In the genomic region with DNA sequence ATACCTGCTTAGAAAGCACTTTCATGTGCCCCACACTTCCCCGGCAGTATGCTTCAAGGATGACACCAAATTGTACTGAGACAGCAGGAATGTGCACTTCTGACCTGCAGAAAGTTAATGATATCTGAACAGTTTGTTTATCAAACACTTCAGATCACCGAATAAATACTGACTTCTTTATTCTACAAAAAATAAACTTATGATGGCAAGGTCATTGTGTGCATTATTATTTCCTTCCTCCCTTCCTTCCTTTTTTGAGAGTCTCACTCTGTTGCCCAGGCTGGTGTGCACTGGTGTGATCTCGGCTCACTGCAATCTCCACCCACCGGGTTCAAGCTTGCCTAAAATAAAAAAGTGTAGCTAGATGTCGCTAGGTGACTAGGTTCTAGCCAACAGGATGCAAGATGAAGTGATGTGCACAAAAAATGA, we compare ENCODE assay signal across 17 cellular contexts.
A peak's percentile ranks its signal among the peaks of the same experiment; 100 is the strongest.
DNase-seq lines count a peak whose midpoint lies in the region; ATAC-seq, FAIRE-seq and TF ChIP-seq lines count a peak whose summit lies in the region.
"Had no signal": no experiment of that assay in that cellular context is flagged by ENCODE, and none has a peak within 500 bp of the region (broad histone marks: within the 10 kb centered on the region; RNA-seq: fewer than 3 reads in every experiment).

No MANE protein-coding gene starts in this region.

- intact Hi-C loops in stomach (cut with DNase I; ENCODE audit: low total_unique reads): no loop called here

- WGBS in stomach, 5 donors: 43 to 53% (median 44%) methylated on average over 5 of the region's 5 CpGs

- no peak for ATAC-seq in HG03432 (IDR thresholded peaks at IDR 0.05; ENCODE audit: unreplicated experiment)

- TF ChIP-seq CTCF in LNCaP clone FGC (IDR thresholded peaks at IDR 0.05; ENCODE audit: control insufficient read depth, extremely low read depth, insufficient read depth) (peak; percentile 45), bronchial epithelial cell (IDR thresholded peaks at IDR 0.05; ENCODE audit: insufficient read depth, low read length, severe bottlenecking) (no peak), stomach (IDR thresholded peaks at IDR 0.05) (no peak)

- TF ChIP-seq POLR2A in stomach (IDR thresholded peaks at IDR 0.05): no peak

- DNase-seq in NCI-H510A treated with DMSO at 0.1 percent for 48 hours (lab: John Stamatoyannopoulos, UW) (peak; percentile 13), NCI-H510A (lab: John Stamatoyannopoulos, UW) (no peak), LNCaP clone FGC (ENCODE audit: low read depth) (no peak), bronchial epithelial cell (ENCODE audit: low read depth) (peak; percentile 14), renal cortical epithelial cell (ENCODE audit: low read depth) (peak; percentile 31), NCI-H2227 (lab: John Stamatoyannopoulos, UW; ENCODE audit: unreplicated experiment) (no peak), stomach (no peak)
- DNase-seq: 8988T; activated CD4-positive, CD25-positive, alpha-beta regulatory T cell; activated effector memory CD4-positive, alpha-beta T cell treated with Interleukin-2 at 50 U/mL for 16 hours; amniotic stem cell; CD4-positive, alpha-beta T cell; endodermal cell; MG63; NCI-H187; pancreas had no signal

- H3K4me3 ChIP-seq in LNCaP clone FGC (ENCODE audit: low read depth, low read length): no peak overlapping the region
- H3K4me3 ChIP-seq in bronchial epithelial cell (ENCODE audit: low read depth, low read length): no peak overlapping the region
- no peak overlapping the region for H3K4me3 ChIP-seq in stomach
- H3K4me3 ChIP-seq: MG63, pancreas had no signal

- FAIRE-seq in bronchial epithelial cell (lab: Jason Lieb, UNC): no peak

- H3K27me3 ChIP-seq in bronchial epithelial cell (ENCODE audit: control insufficient read depth, insufficient read depth, low read length) (no peaks in the 10 kb centered on the region), stomach (no peaks in the 10 kb centered on the region)
- H3K27me3 ChIP-seq: MG63, pancreas had no signal

- no peak overlapping the region for H3K27ac ChIP-seq in stomach
- H3K27ac ChIP-seq: pancreas had no signal

- TF ChIP-seq EP300 in stomach (IDR thresholded peaks at IDR 0.05): no peak

- H3K36me3 ChIP-seq in bronchial epithelial cell (ENCODE audit: control insufficient read depth, insufficient read depth, low read length): no peaks in the 10 kb centered on the region
- peaks cover 0 to 46% (median 27%) of the 10 kb centered on the region in 4 donors for H3K36me3 ChIP-seq in stomach
- H3K36me3 ChIP-seq: pancreas had no signal

- peaks cover 0 to 26% (median 2%) of the 10 kb centered on the region in 4 donors for H3K4me1 ChIP-seq in stomach

- H3K9me3 ChIP-seq in stomach: no peaks in the 10 kb centered on the region
- H3K9me3 ChIP-seq: pancreas had no signal

Comparison
In these comparisons a context has a peak if more than half of its experiments do, and no peak if none do; other contexts are left out.
1. DNase-seq: peak in NCI-H510A treated with DMSO at 0.1 percent for 48 hours (single experiment), bronchial epithelial cell (single experiment) and renal cortical epithelial cell (single experiment); none in NCI-H510A (single experiment), LNCaP clone FGC (single experiment), NCI-H2227 (single experiment) and stomach (single experiment).